ENCODE assay signal across 23 cellular contexts in genomic region chr3:174529298-174529697, GRCh38.
"Had no signal": no experiment of that assay in that cellular context is flagged by ENCODE, and none has a peak within 500 bp of the region (broad histone marks: within the 10 kb centered on the region; RNA-seq: fewer than 3 reads in every experiment).

No MANE protein-coding gene starts in this region.

- H3K27me3 ChIP-seq: adrenal gland, ascending aorta, brain microvascular endothelial cell, right lobe of liver had no signal

- H3K4me3 ChIP-seq: adrenal gland, ascending aorta, right lobe of liver, skin epidermis had no signal

- ATAC-seq: activated T-cell treated with anti-CD3 and anti-CD28 coated beads, Interleukin-2, amount 50 U/mL, for 4 hours; esophagus mucosa; left cardiac atrium; natural killer cell treated with Interleukin-12 subunit alpha and Interleukin-12 subunit beta and Interleukin-15 and Interleukin-18, amount 100 ng/mL, for 72 hours; right lobe of liver; stimulated activated memory B cell treated with anti-CD40 and anti-IgM and Interleukin-4, amounts not matched to agents 10 μg/mL and 1 μg/mL and 100 μg/mL, for 72 hours; T-cell had no signal

- DNase-seq: activated CD8-positive, alpha-beta memory T cell treated with anti-CD3 and anti-CD28 coated beads, Interleukin-2, amount 50 U/mL, for 4 hours; activated naive CD4-positive, alpha-beta T cell; activated T-cell treated with anti-CD3 and anti-CD28 coated beads, Interleukin-2, amount 50 U/mL, for 4 hours; adrenal gland; brain microvascular endothelial cell; caudate nucleus; effector memory CD4-positive, alpha-beta T cell; foreskin melanocyte; hypothalamus; left cardiac atrium; nucleus accumbens; right lobe of liver; stimulated activated CD4-positive, alpha-beta T cell treated with anti-CD3 and anti-CD28 coated beads, Interleukin-15, amount 100 ng/mL, for 24 hours; T-cell; trophoblast cell had no signal

- H3K9me3 ChIP-seq: adrenal gland, ascending aorta, right lobe of liver had no signal

- H3K36me3 ChIP-seq: adrenal gland, ascending aorta, brain microvascular endothelial cell, right lobe of liver had no signal

- H3K27ac ChIP-seq: adrenal gland, ascending aorta, brain microvascular endothelial cell, right lobe of liver, skin epidermis had no signal

- H3K4me1 ChIP-seq: adrenal gland, ascending aorta had no signal

- FAIRE-seq: endothelial cell of umbilical vein, islet of Langerhans, TTC549 had no signal
